16 cellular contexts compared by ENCODE assay signal in the genomic region with DNA sequence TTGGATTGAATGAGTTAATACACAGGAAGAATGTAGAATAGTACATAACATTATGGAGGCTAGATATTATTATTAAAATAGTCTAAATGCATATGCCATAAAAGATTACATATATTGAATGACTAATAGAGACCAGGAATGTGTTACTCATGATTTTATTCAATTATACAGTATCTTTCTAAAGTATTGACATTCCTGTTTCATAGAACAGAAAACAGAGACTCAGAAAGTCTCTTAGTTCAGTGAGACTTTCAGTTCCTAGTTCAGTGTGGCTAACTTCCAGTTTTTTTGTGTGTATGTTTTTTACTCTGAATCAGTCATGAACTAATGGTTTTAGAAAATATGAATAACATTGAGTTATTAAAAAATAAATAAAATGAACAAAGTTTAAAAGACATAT. TPM values are rescaled to one million over a fixed set of nuclear protein-coding genes. Genes with fewer than 3 reads are reported as not detected.
DNase-seq lines count a peak whose midpoint lies in the region; ATAC-seq, FAIRE-seq and TF ChIP-seq lines count a peak whose summit lies in the region.
"Had no signal": no experiment of that assay in that cellular context is flagged by ENCODE, and none has a peak within 500 bp of the region (broad histone marks: within the 10 kb centered on the region; RNA-seq: fewer than 3 reads in every experiment).

No MANE protein-coding gene starts in this region.

- H3K27me3 ChIP-seq in A673 (replicated peaks; ENCODE audit: insufficient read depth, low read depth, low read length, poor library complexity) (no peaks in the 10 kb centered on the region), bronchial epithelial cell (ENCODE audit: control insufficient read depth, insufficient read depth, low read length) (no peaks in the 10 kb centered on the region)

- ATAC-seq in GM21390 (IDR thresholded peaks at IDR 0.05; ENCODE audit: unreplicated experiment) (peak; percentile 70), HG03159 (IDR thresholded peaks at IDR 0.05; ENCODE audit: unreplicated experiment) (peak; percentile 79), GM19035 (IDR thresholded peaks at IDR 0.05; ENCODE audit: unreplicated experiment) (no peak)
- ATAC-seq: Right ventricle myocardium inferior had no signal

- H3K4me1 ChIP-seq in A673 (ENCODE audit: insufficient read depth, low read length, poor library complexity, severe bottlenecking): peaks cover 31% of the 10 kb centered on the region

- no TSS peak for BruUV-seq in A673 (replicated peaks; lab: Mats Ljungman, UMichigan)

- no peak for FAIRE-seq in bronchial epithelial cell (lab: Jason Lieb, UNC)
- FAIRE-seq: astrocyte had no signal

- H3K4me3 ChIP-seq in A673 (ENCODE audit: low read depth, low read length, poor library complexity, severe bottlenecking) (no peak overlapping the region), bronchial epithelial cell (ENCODE audit: low read depth, low read length) (no peak overlapping the region)

- H3K36me3 ChIP-seq in A673 (ENCODE audit: insufficient read depth, low read length, poor library complexity, severe bottlenecking) (no peaks in the 10 kb centered on the region), bronchial epithelial cell (ENCODE audit: control insufficient read depth, insufficient read depth, low read length) (no peaks in the 10 kb centered on the region)

- POLR2A ChIA-PET in A673 (lab: Charles Lee; ENCODE audit: low non-redundant PET): no interaction called here

- no peaks in the 10 kb centered on the region for H3K9me3 ChIP-seq in A673 (ENCODE audit: low read depth, low read length, poor library complexity, severe bottlenecking)

- H3K27ac ChIP-seq in A673 (ENCODE audit: low read depth, low read length, poor library complexity, severe bottlenecking): peak overlapping the region; percentile 48
- H3K27ac ChIP-seq: epithelial cell of prostate had no signal

- CTCF ChIA-PET in A673 (lab: Charles Lee): no interaction called here

- DNase-seq in A673 (ENCODE audit: low spot score) (no peak), bronchial epithelial cell (ENCODE audit: low read depth) (peak; percentile 67), OCI-M2 (lab: John Stamatoyannopoulos, UW; ENCODE audit: unreplicated experiment) (no peak), NCI-H2171 (lab: John Stamatoyannopoulos, UW) (no peak), NCI-H2107 treated with DMSO at 0.1 percent for 48 hours (lab: John Stamatoyannopoulos, UW; ENCODE audit: unreplicated experiment) (no peak)
- DNase-seq: HFFc6, NCI-H1694, small intestine had no signal

- TF ChIP-seq CTCF in A673 (conservative IDR thresholded peaks at IDR 0.05; ENCODE audit: low read depth, low read length) (no peak), bronchial epithelial cell (IDR thresholded peaks at IDR 0.05; ENCODE audit: insufficient read depth, low read length, severe bottlenecking) (no peak)

- intact Hi-C loops in A673 (cut with micrococcal nuclease; ENCODE audit: unreplicated experiment): no loop called here

RNA-seq across cellular contexts. Expression of a gene that starts 34.6 kb away (rescaled TPM):
- not detected in 2 replicates for total RNA-seq in A673 (2021)
- total RNA-seq in bronchial epithelial cell: not detected in 2 replicates
- total RNA-seq: A172, astrocyte, HFFc6, HT-29, Right ventricle myocardium inferior had no signal
